In genomic region chr11:12918667-12919066, GRCh38 we compare ENCODE assay signal across 1 cellular context.
TF ChIP-seq lines count a peak whose summit lies in the region.

No MANE protein-coding gene starts in this region.

TF ChIP-seq in K562, 482 proteins besides CTCF, POLR2A, EP300 and RAD21 (continued from another document):
- TF ChIP-seq REST (CRISPR knock-in tag; IDR thresholded peaks at IDR 0.05; ENCODE audit: low read depth) (no peak), MAFK (IDR thresholded peaks at IDR 0.05; ENCODE audit: low read length) (peak; percentile 90), C11orf30 (IDR thresholded peaks at IDR 0.05; ENCODE audit: low read depth) (peak; percentile 89), ZC3H11A (IDR thresholded peaks at IDR 0.05; ENCODE audit: low read depth, low read length) (no peak), SP2 (IDR thresholded peaks at IDR 0.05; ENCODE audit: extremely low read depth, low read depth, low read length, poor library complexity, severe bottlenecking) (no peak), MAFG (tag; conservative IDR thresholded peaks at IDR 0.05) (peak; percentile 83), MAFF (IDR thresholded peaks at IDR 0.05; ENCODE audit: low read length) (peak; percentile 90), ZNF316 (IDR thresholded peaks at IDR 0.05) (peak; percentile 94), BCOR (IDR thresholded peaks at IDR 0.05) (no peak)
